25 cellular contexts compared by ENCODE assay signal in the genomic region with DNA sequence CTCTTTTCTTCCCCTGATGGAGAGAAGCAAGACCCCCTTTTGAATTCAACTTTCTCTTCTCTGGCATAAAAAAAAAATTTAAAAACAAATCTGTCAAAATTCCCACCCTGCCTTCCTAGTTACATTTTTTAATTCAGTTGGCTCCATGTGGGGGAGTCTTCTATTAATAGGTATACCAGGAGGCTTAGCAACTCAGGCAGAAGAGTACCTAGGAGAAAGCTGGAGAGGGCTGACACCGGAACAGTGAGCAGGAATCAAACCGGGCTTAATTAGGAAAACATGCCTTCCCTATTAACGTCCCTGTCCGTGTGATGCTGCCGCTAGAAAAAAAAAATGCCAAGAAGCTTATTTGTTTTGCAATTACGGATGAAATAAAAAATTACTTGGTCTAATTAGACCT.
DNase-seq lines count a peak whose midpoint lies in the region; ATAC-seq lines count a peak whose summit lies in the region.
"Had no signal": no experiment of that assay in that cellular context is flagged by ENCODE, and none has a peak within 500 bp of the region (broad histone marks: within the 10 kb centered on the region; RNA-seq: fewer than 3 reads in every experiment).

No MANE protein-coding gene starts in this region.

- no peak for ATAC-seq in left lobe of liver
- ATAC-seq: GM12878 had no signal

- H3K4me1 Mint-ChIP-seq in activated naive CD8-positive, alpha-beta T cell treated with anti-CD3 and anti-CD28 coated beads for 36 hours, result no peaks in the 10 kb centered on the region

- H3K4me3 Mint-ChIP-seq in activated naive CD8-positive, alpha-beta T cell treated with anti-CD3 and anti-CD28 coated beads for 36 hours, result no peak overlapping the region
- H3K4me3 Mint-ChIP-seq: CD4-positive, alpha-beta T cell had no signal

- peaks cover 28% of the 10 kb centered on the region for H3K27me3 Mint-ChIP-seq in activated naive CD8-positive, alpha-beta T cell treated with anti-CD3 and anti-CD28 coated beads for 36 hours

- H3K9me3 Mint-ChIP-seq in activated naive CD8-positive, alpha-beta T cell treated with anti-CD3 and anti-CD28 coated beads for 36 hours, result no peaks in the 10 kb centered on the region
- H3K9me3 Mint-ChIP-seq: CD4-positive, alpha-beta T cell had no signal

- DNase-seq in NCI-H1694 treated with DMSO at 0.1 percent for 48 hours (lab: John Stamatoyannopoulos, UW), result peak; percentile 7
- DNase-seq in NCI-H1694 (lab: John Stamatoyannopoulos, UW), result no peak
- DNase-seq in NCI-H69 (lab: John Stamatoyannopoulos, UW), result peak; percentile 80
- DNase-seq in cerebellum (ENCODE audit: low spot score), result peak; percentile 81
- no peak for DNase-seq in stimulated activated CD4-positive, alpha-beta T cell treated with anti-CD3 and anti-CD28 coated beads, Interleukin-4, amount 100 ng/mL, for 1 hour
- DNase-seq in left lobe of liver (ENCODE audit: low spot score), result no peak
- DNase-seq in hepatic stellate cell (ENCODE audit: low spot score), result no peak
- DNase-seq in activated naive CD8-positive, alpha-beta T cell treated with anti-CD3 and anti-CD28 coated beads for 36 hours, result no peak
- DNase-seq: ACHN; Caco-2; CD4-positive, alpha-beta T cell; DMS 273 treated with DMSO at 0.1 percent for 48 hours; DMS79 treated with DMSO at 0.1 percent for 48 hours; GOT3; HCEC 1CT; KBM-7; MM.1S; NCI-H1048; NCI-H1930; NCI-H345; NCI-H524 treated with DMSO at 0.1 percent for 48 hours; PC-9; RPMI8226; SHP77 had no signal

- H3K36me3 Mint-ChIP-seq in activated naive CD8-positive, alpha-beta T cell treated with anti-CD3 and anti-CD28 coated beads for 36 hours, result no peaks in the 10 kb centered on the region

- no peak overlapping the region for H3K27ac Mint-ChIP-seq in activated naive CD8-positive, alpha-beta T cell treated with anti-CD3 and anti-CD28 coated beads for 36 hours
- H3K27ac Mint-ChIP-seq: CD4-positive, alpha-beta T cell had no signal

Comparison
In these comparisons a context has a peak if more than half of its experiments do, and no peak if none do; other contexts are left out.
1. DNase-seq: peak in NCI-H1694 treated with DMSO at 0.1 percent for 48 hours (single experiment), NCI-H69 (single experiment) and cerebellum (single experiment); none in NCI-H1694 (single experiment), stimulated activated CD4-positive, alpha-beta T cell treated with anti-CD3 and anti-CD28 coated beads, Interleukin-4, amount 100 ng/mL, for 1 hour (single experiment), left lobe of liver (single experiment), hepatic stellate cell (single experiment) and activated naive CD8-positive, alpha-beta T cell treated with anti-CD3 and anti-CD28 coated beads for 36 hours (single experiment).